Comparison of ENCODE assay signal across 16 cellular contexts in genomic region chr22:47160141-47160541, GRCh38.
"Had no signal": no experiment of that assay in that cellular context is flagged by ENCODE, and none has a peak within 500 bp of the region (broad histone marks: within the 10 kb centered on the region; RNA-seq: fewer than 3 reads in every experiment).

No MANE protein-coding gene starts in this region.

- H3K27me3 ChIP-seq: heart right ventricle, left lung, neutrophil, right atrium auricular region had no signal

- H3K4me1 ChIP-seq: left lung had no signal

- H3K9me3 ChIP-seq: heart right ventricle, left lung, neutrophil, right atrium auricular region had no signal

- H3K4me3 ChIP-seq: heart right ventricle, left lung, right atrium auricular region had no signal

- H3K36me3 ChIP-seq: right atrium auricular region had no signal

- DNase-seq: effector memory CD4-positive, alpha-beta T cell; hypothalamus; islet precursor cell; mammary epithelial cell; naive thymus-derived CD4-positive, alpha-beta T cell; nephron progenitor cell; small intestine; stimulated activated CD4-positive, alpha-beta T cell treated with anti-CD3 and anti-CD28 coated beads, Interleukin-2, amount 100 ng/mL, for 48 hours; stimulated activated naive CD4-positive, alpha-beta T cell treated with Interleukin-2 at 50 U/mL for 16 hours; trophoblast cell had no signal

- H3K27ac ChIP-seq: heart right ventricle, left lung, neutrophil, right atrium auricular region had no signal

- FAIRE-seq: endometrium, frontal cortex, small intestine had no signal
